11 cellular contexts compared by ENCODE assay signal in the genomic region with DNA sequence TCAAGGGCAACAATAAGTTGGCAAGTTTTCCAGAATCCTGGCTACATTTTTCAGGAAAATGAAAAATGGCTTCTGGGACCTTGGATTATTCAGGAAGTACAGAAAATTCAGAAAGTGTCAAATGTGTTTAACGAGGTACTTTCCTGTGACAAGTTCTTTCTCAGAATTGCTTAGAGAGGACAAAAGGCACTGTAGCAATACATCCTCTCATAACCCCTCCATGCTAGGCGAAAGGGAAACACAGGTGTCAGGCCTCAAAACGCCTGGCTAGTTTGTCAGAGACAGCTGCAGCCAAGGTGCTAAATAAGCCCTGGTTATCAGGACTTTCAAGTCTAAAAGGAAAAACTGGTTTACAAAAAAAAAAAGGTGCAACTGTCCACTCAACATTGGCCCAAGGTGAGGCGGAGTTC.
DNase-seq lines count a peak whose midpoint lies in the region; ATAC-seq and TF ChIP-seq lines count a peak whose summit lies in the region.
"Had no signal": no experiment of that assay in that cellular context is flagged by ENCODE, and none has a peak within 500 bp of the region (broad histone marks: within the 10 kb centered on the region; RNA-seq: fewer than 3 reads in every experiment).

No MANE protein-coding gene starts in this region.

- H3K4me1 ChIP-seq in skeletal muscle tissue (ENCODE audit: control insufficient read depth in 3 of 3, insufficient read depth in 3 of 3, low read length in 3 of 3) (peaks cover 0 to 3% (median 0%) of the 10 kb centered on the region in 3 donors), breast epithelium (no peaks in the 10 kb centered on the region), GM23248 (ENCODE audit: insufficient read depth) (peaks cover 14% of the 10 kb centered on the region)

- H3K36me3 Mint-ChIP-seq in activated T-cell treated with anti-CD3 and anti-CD28 coated beads, Interleukin-2, amount 50 U/mL, for 72 hours (ENCODE audit: insufficient read depth in 2 of 2), result peaks cover 1 to 6% of the 10 kb centered on the region in 2 donors
- peaks cover 50% of the 10 kb centered on the region for H3K36me3 Mint-ChIP-seq in activated CD4-positive, alpha-beta memory T cell treated with anti-CD3 and anti-CD28 coated beads, Interleukin-2, amount 10 ng/mL, durations not matched to agents 7 days and 5 days (ENCODE audit: low read depth)

- H3K4me3 Mint-ChIP-seq in activated T-cell treated with anti-CD3 and anti-CD28 coated beads, Interleukin-2, amount 50 U/mL, for 72 hours, result peak overlapping the region in 1 of 2 donors; percentile 62
- no peak overlapping the region for H3K4me3 Mint-ChIP-seq in activated CD4-positive, alpha-beta memory T cell treated with anti-CD3 and anti-CD28 coated beads, Interleukin-2, amount 10 ng/mL, durations not matched to agents 7 days and 5 days

- peak overlapping the region; percentile 31 for H3K27ac ChIP-seq in skeletal muscle tissue (ENCODE audit: low read depth, low read length)
- H3K27ac ChIP-seq in breast epithelium, result peak overlapping the region in 1 of 2 donors; percentile 17
- H3K27ac ChIP-seq in GM23248, result no peak overlapping the region

- H3K4me1 Mint-ChIP-seq in activated T-cell treated with anti-CD3 and anti-CD28 coated beads, Interleukin-2, amount 50 U/mL, for 72 hours (ENCODE audit: low read depth), result peaks cover 29% of the 10 kb centered on the region
- H3K4me1 Mint-ChIP-seq in activated CD4-positive, alpha-beta memory T cell treated with anti-CD3 and anti-CD28 coated beads, Interleukin-2, amount 10 ng/mL, durations not matched to agents 7 days and 5 days, result peaks cover 18% of the 10 kb centered on the region

- TF ChIP-seq POLR2A in breast epithelium (IDR thresholded peaks at IDR 0.05), result no peak

- H3K36me3 ChIP-seq in skeletal muscle tissue (ENCODE audit: control insufficient read depth in 3 of 3, insufficient read depth in 3 of 3, low read length in 3 of 3) (peaks cover 0 to 4% (median 4%) of the 10 kb centered on the region in 3 donors), breast epithelium (no peaks in the 10 kb centered on the region), GM23248 (ENCODE audit: low read depth) (peaks cover 17% of the 10 kb centered on the region; the same call in 1 of the 2 replicates)

- no peaks in the 10 kb centered on the region for H3K9me2 ChIP-seq in GM23248 (ENCODE audit: insufficient read depth)

- intact Hi-C loops in breast epithelium (cut with DNase I; ENCODE audit: low total_unique reads), result no loop called here

- H3K27ac Mint-ChIP-seq in activated T-cell treated with anti-CD3 and anti-CD28 coated beads, Interleukin-2, amount 50 U/mL, for 72 hours, result peak overlapping the region; percentile 88
- H3K27ac Mint-ChIP-seq in activated CD4-positive, alpha-beta memory T cell treated with anti-CD3 and anti-CD28 coated beads, Interleukin-2, amount 10 ng/mL, durations not matched to agents 7 days and 5 days, result peak overlapping the region; percentile 36

- no peak overlapping the region for H3K4me2 ChIP-seq in GM23248 (ENCODE audit: unreplicated experiment)

- H3K9ac ChIP-seq in skeletal muscle tissue (ENCODE audit: low read depth in 1 of 3, low read length in 3 of 3) (no peak overlapping the region), GM23248 (no peak overlapping the region)

- H3K9me3 Mint-ChIP-seq in activated T-cell treated with anti-CD3 and anti-CD28 coated beads, Interleukin-2, amount 50 U/mL, for 72 hours, result no peaks in the 10 kb centered on the region
- no peaks in the 10 kb centered on the region for H3K9me3 Mint-ChIP-seq in activated CD4-positive, alpha-beta memory T cell treated with anti-CD3 and anti-CD28 coated beads, Interleukin-2, amount 10 ng/mL, durations not matched to agents 7 days and 5 days

- peaks cover 6% of the 10 kb centered on the region; the same call in 1 of the 2 replicates for H3F3A ChIP-seq in GM23248 (ENCODE audit: insufficient read depth)

- TF ChIP-seq CTCF in breast epithelium (IDR thresholded peaks at IDR 0.05), result no peak

- H3K27me3 Mint-ChIP-seq in activated T-cell treated with anti-CD3 and anti-CD28 coated beads, Interleukin-2, amount 50 U/mL, for 72 hours (ENCODE audit: low read depth), result no peaks in the 10 kb centered on the region
- H3K27me3 Mint-ChIP-seq in activated CD4-positive, alpha-beta memory T cell treated with anti-CD3 and anti-CD28 coated beads, Interleukin-2, amount 10 ng/mL, durations not matched to agents 7 days and 5 days, result no peaks in the 10 kb centered on the region

- no peak overlapping the region for H3K4me3 ChIP-seq in skeletal muscle tissue (ENCODE audit: low read length in 3 of 3)
- H3K4me3 ChIP-seq in breast epithelium, result no peak overlapping the region
- no peak overlapping the region for H3K4me3 ChIP-seq in GM23248
- H3K4me3 ChIP-seq: heart right ventricle had no signal

- no peak overlapping the region for H2AFZ ChIP-seq in GM23248

- CTCF ChIA-PET in activated CD4-positive, alpha-beta memory T cell treated with anti-CD3 and anti-CD28 coated beads, Interleukin-2, amount 10 ng/mL, durations not matched to agents 7 days and 5 days (lab: Charles Lee), result no interaction called here

- DNase-seq in activated T-cell treated with anti-CD3 and anti-CD28 coated beads, Interleukin-2, amount 50 U/mL, for 72 hours, result peak in 1 of 2 donors; percentile 14
- no peak for DNase-seq in activated T-cell treated with anti-CD3 and anti-CD28 coated beads for 4 hours
- no peak for DNase-seq in activated CD4-positive, alpha-beta memory T cell treated with anti-CD3 and anti-CD28 coated beads, Interleukin-2, amount 10 ng/mL, durations not matched to agents 7 days and 5 days
- DNase-seq in breast epithelium (ENCODE audit: low spot score in 2 of 2), result no peak
- DNase-seq in GM23248, result no peak
- DNase-seq in NCI-H2171 (lab: John Stamatoyannopoulos, UW), result no peak
- DNase-seq: activated gamma-delta T cell treated with Interleukin-2 at 50 U/mL for 16 hours; effector CD4-positive, alpha-beta T cell; heart right ventricle had no signal

- POLR2A ChIA-PET in activated CD4-positive, alpha-beta memory T cell treated with anti-CD3 and anti-CD28 coated beads, Interleukin-2, amount 10 ng/mL, durations not matched to agents 7 days and 5 days (lab: Charles Lee), result no interaction called here

- no peaks in the 10 kb centered on the region for H3K27me3 ChIP-seq in skeletal muscle tissue (ENCODE audit: control insufficient read depth in 3 of 3, insufficient read depth in 3 of 3, low read length in 3 of 3)
- no peaks in the 10 kb centered on the region for H3K27me3 ChIP-seq in breast epithelium
- no peaks in the 10 kb centered on the region for H3K27me3 ChIP-seq in GM23248 (replicated peaks; ENCODE audit: insufficient read depth)
- H3K27me3 ChIP-seq: heart right ventricle had no signal

- H3K9me3 ChIP-seq in skeletal muscle tissue (ENCODE audit: control insufficient read depth in 3 of 3, low read length in 3 of 3), result no peaks in the 10 kb centered on the region
- H3K9me3 ChIP-seq in breast epithelium, result no peaks in the 10 kb centered on the region
- no peaks in the 10 kb centered on the region for H3K9me3 ChIP-seq in GM23248 (ENCODE audit: low read depth)
- H3K9me3 ChIP-seq: heart right ventricle had no signal

- peaks cover 62% of the 10 kb centered on the region for H3K79me2 ChIP-seq in GM23248 (ENCODE audit: insufficient read depth)

- peak in 1 of 2 donors; percentile 52 for ATAC-seq in activated T-cell treated with anti-CD3 and anti-CD28 coated beads, Interleukin-2, amount 50 U/mL, for 72 hours (replicated peaks in 1 of 2)
- peak; percentile 83 for ATAC-seq in HG02623 (IDR thresholded peaks at IDR 0.05; ENCODE audit: unreplicated experiment)

- no peaks in the 10 kb centered on the region for H4K20me1 ChIP-seq in GM23248 (ENCODE audit: insufficient read depth)

- in situ Hi-C loops in GM23248 (cut with MboI), result no loop called here

- 97 to 98% methylated on average over 4 of the region's 4 CpGs for WGBS in GM23248 (ENCODE audit: low coverage in 1 of 2, low lambda C conversion rate in 2 of 2, missing lambda C conversion rate in 2 of 2), 2 experiments
